14 cellular contexts compared by ENCODE assay signal in the genomic region with DNA sequence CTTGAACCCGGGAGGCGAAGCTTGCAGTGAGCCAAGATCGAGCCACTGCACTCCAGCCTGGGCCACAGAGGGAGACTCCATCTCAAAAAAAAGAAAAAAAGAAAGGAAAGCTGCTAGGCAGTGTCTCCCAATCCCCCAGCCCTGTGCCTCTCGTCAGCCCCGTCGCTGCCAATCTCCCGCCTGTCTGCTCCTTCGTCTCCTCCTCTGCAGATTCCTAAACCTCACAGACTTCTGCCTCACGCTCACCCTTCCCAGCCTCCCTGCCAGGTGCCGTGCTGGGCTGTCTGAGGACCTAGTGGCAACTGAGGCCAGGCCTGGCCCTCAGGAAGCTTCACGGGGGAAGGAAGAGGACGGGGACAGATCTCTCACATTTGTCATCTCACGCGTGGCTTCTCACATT. TPM values are rescaled to one million over a fixed set of nuclear protein-coding genes. Genes with fewer than 3 reads are reported as not detected.
DNase-seq lines count a peak whose midpoint lies in the region; ATAC-seq and TF ChIP-seq lines count a peak whose summit lies in the region.
"Had no signal": no experiment of that assay in that cellular context is flagged by ENCODE, and none has a peak within 500 bp of the region (broad histone marks: within the 10 kb centered on the region; RNA-seq: fewer than 3 reads in every experiment).

No MANE protein-coding gene starts in this region.

- H4K91ac ChIP-seq in IMR-90 (ENCODE audit: insufficient read depth, low read depth, low read length), result no peak overlapping the region

- H3K4me1 ChIP-seq in IMR-90 (ENCODE audit: control insufficient read depth, insufficient read depth, low read length), result no peaks in the 10 kb centered on the region

- H3K27ac ChIP-seq in AG04450 (ENCODE audit: low read depth, low read length), result peak overlapping the region; percentile 11
- H3K27ac ChIP-seq in IMR-90 (ENCODE audit: insufficient read depth, low read length), result no peak overlapping the region
- H3K27ac ChIP-seq: C4-2B had no signal

- H3K4me2 ChIP-seq in IMR-90 (ENCODE audit: low read depth, low read length), result no peak overlapping the region

- no TSS peak for BruUV-seq in IMR-90 (replicated peaks; lab: Mats Ljungman, UMichigan)

- no peak overlapping the region for H3K23ac ChIP-seq in IMR-90 (ENCODE audit: low read depth, low read length)

- H4K5ac ChIP-seq in IMR-90 (ENCODE audit: low read depth, low read length), result no peak overlapping the region

- WGBS in IMR-90 (ENCODE audit: extremely low coverage in 2 of 2, insufficient read length in 1 of 2), 2 experiments, result 100% methylated on average over 4 of the region's 14 CpGs; no CpG with 5 or more reads in 1 of the 2 experiments

- H2BK15ac ChIP-seq in IMR-90 (ENCODE audit: low read depth, low read length), result no peak overlapping the region

- POLR2A ChIA-PET in AG04450 (lab: Yijun Ruan, JAX), result no interaction called here
- POLR2A ChIA-PET in IMR-90 (lab: Charles Lee; ENCODE audit: unreplicated experiment), result no interaction called here

- H3K9me3 ChIP-seq in AG04450 (ENCODE audit: control insufficient read depth, insufficient read depth, low read length) (no peaks in the 10 kb centered on the region), IMR-90 (ENCODE audit: control insufficient read depth, insufficient read depth, low read length) (no peaks in the 10 kb centered on the region)
- H3K9me3 ChIP-seq: BE2C had no signal

- DNase-seq in AG04450 (ENCODE audit: low read depth, low spot score) (no peak), IMR-90 (no peak), neural crest cell (ENCODE audit: low read depth, low spot score) (no peak), foreskin melanocyte (no peak), A172 (ENCODE audit: low spot score) (no peak)
- DNase-seq: BE2C; CD4-positive, alpha-beta memory T cell; GF-D8 had no signal

- no peaks in the 10 kb centered on the region for H3K27me3 Mint-ChIP-seq in brain
- H3K27me3 Mint-ChIP-seq in neural crest cell (ENCODE audit: low read depth), result no peaks in the 10 kb centered on the region
- H3K27me3 Mint-ChIP-seq: CD4-positive, alpha-beta memory T cell had no signal

- dilution Hi-C loops in IMR-90 (cut with HindIII; ENCODE audit: low sequenced_read_pairs, unreplicated experiment), result no loop called here

- H3K9ac ChIP-seq in IMR-90 (ENCODE audit: low read depth, low read length), result no peak overlapping the region

- no peak for TF ChIP-seq RAD21 in IMR-90 (IDR thresholded peaks at IDR 0.05; ENCODE audit: low read length)

- peak overlapping the region; percentile 50 for H2AK9ac ChIP-seq in IMR-90 (replicated peaks; ENCODE audit: low read depth, low read length, poor library complexity)

- no peak for TF ChIP-seq POLR2A in IMR-90 (IDR thresholded peaks at IDR 0.05; ENCODE audit: low read depth, low read length)

- H4K20me1 ChIP-seq in IMR-90 (ENCODE audit: insufficient read depth, low read length), result no peaks in the 10 kb centered on the region

- no peaks in the 10 kb centered on the region for H3K79me1 ChIP-seq in IMR-90 (ENCODE audit: low read depth in 1 of 2, low read length in 2 of 2)

- no peak overlapping the region for H3K14ac ChIP-seq in IMR-90 (replicated peaks; ENCODE audit: low read depth, low read length)

- H4K8ac ChIP-seq in IMR-90 (ENCODE audit: low read depth in 2 of 2, low read length in 2 of 2), result no peak overlapping the region

- no peak overlapping the region for H2BK5ac ChIP-seq in IMR-90 (ENCODE audit: low read depth, low read length, poor library complexity, severe bottlenecking)

- H2AK5ac ChIP-seq in IMR-90 (ENCODE audit: low read depth, low read length), result no peak overlapping the region

- intact Hi-C loops in IMR-90 (cut with micrococcal nuclease), result no loop called here

- no peak overlapping the region for H3K4me3 ChIP-seq in AG04450 (ENCODE audit: low read depth, low read length)
- no peak overlapping the region for H3K4me3 ChIP-seq in IMR-90 (ENCODE audit: insufficient read depth, low read depth, low read length)

- no peaks in the 10 kb centered on the region for H3K9me1 ChIP-seq in IMR-90 (ENCODE audit: insufficient read depth, low read length)

- H2BK20ac ChIP-seq in IMR-90 (ENCODE audit: low read depth, low read length), result no peak overlapping the region

- H3K27ac Mint-ChIP-seq in brain (peak overlapping the region in 4 of 5 experiments; percentile 15 to 100 (median 58)), neural crest cell (ENCODE audit: unreplicated experiment) (no peak overlapping the region)
- H3K27ac Mint-ChIP-seq: CD4-positive, alpha-beta memory T cell had no signal

- H2AFZ ChIP-seq in IMR-90 (replicated peaks; ENCODE audit: low read length, poor library complexity), result no peak overlapping the region

- H3K18ac ChIP-seq in IMR-90 (ENCODE audit: low read depth, low read length), result no peak overlapping the region

- H3K4ac ChIP-seq in IMR-90 (ENCODE audit: low read depth, low read length), result no peak overlapping the region

- no peak for TF ChIP-seq CTCF in AG04450 (IDR thresholded peaks at IDR 0.05; ENCODE audit: low read depth, low read length)
- no peak for TF ChIP-seq CTCF in IMR-90 (conservative IDR thresholded peaks at IDR 0.05; ENCODE audit: low read depth, low read length)
- TF ChIP-seq CTCF in brain (conservative IDR thresholded peaks at IDR 0.05), result no peak
- no peak for TF ChIP-seq CTCF in neural crest cell (conservative IDR thresholded peaks at IDR 0.05)

- H3K9me3 Mint-ChIP-seq in brain (no peaks in the 10 kb centered on the region), neural crest cell (no peaks in the 10 kb centered on the region)
- H3K9me3 Mint-ChIP-seq: CD4-positive, alpha-beta memory T cell had no signal

- in situ Hi-C loops in IMR-90 (cut with MboI; ENCODE audit: low sequenced_read_pairs), result no loop called here

- peaks cover 18% of the 10 kb centered on the region for H3K4me1 Mint-ChIP-seq in brain
- H3K4me1 Mint-ChIP-seq in neural crest cell, result no peaks in the 10 kb centered on the region
- H3K4me1 Mint-ChIP-seq: CD4-positive, alpha-beta memory T cell had no signal

- no peak overlapping the region for H3K56ac ChIP-seq in IMR-90 (ENCODE audit: extremely low read depth, insufficient read depth, low read length)

- ATAC-seq in IMR-90 (ENCODE audit: low read depth) (no peak), GM21717 (IDR thresholded peaks at IDR 0.05; ENCODE audit: unreplicated experiment) (no peak)
- ATAC-seq: HCT116, HepG2 had no signal

- peaks cover 23% of the 10 kb centered on the region for H3K36me3 ChIP-seq in IMR-90 (ENCODE audit: control insufficient read depth, insufficient read depth, low read length)

- H3K27me3 ChIP-seq in AG04450 (ENCODE audit: control insufficient read depth, insufficient read depth, low read length) (no peaks in the 10 kb centered on the region), IMR-90 (ENCODE audit: control insufficient read depth, insufficient read depth, low read length) (no peaks in the 10 kb centered on the region)
- H3K27me3 ChIP-seq: BE2C had no signal

- H2BK120ac ChIP-seq in IMR-90 (ENCODE audit: low read depth, low read length), result no peak overlapping the region

- H3K4me3 Mint-ChIP-seq in brain, result peak overlapping the region in 1 of 5 experiments; percentile 23
- H3K4me3 Mint-ChIP-seq in neural crest cell, result peak overlapping the region; percentile 34
- H3K4me3 Mint-ChIP-seq: CD4-positive, alpha-beta memory T cell had no signal

- CTCF ChIA-PET in AG04450 (lab: Charles Lee) (no interaction called here), IMR-90 (lab: Yijun Ruan, JAX) (no interaction called here)

- H3K36me3 Mint-ChIP-seq in brain, result peaks cover 25% of the 10 kb centered on the region
- H3K36me3 Mint-ChIP-seq in neural crest cell (ENCODE audit: low read depth), result peaks cover 2% of the 10 kb centered on the region

TF ChIP-seq in IMR-90, 13 proteins besides CTCF, POLR2A, EP300 and RAD21 (continues in another document):
- TF ChIP-seq FOS (IDR thresholded peaks at IDR 0.05; ENCODE audit: low read depth, low read length), result no peak
- no peak for TF ChIP-seq MAFK (IDR thresholded peaks at IDR 0.05; ENCODE audit: low read depth, low read length)
- TF ChIP-seq BHLHE40 (IDR thresholded peaks at IDR 0.05; ENCODE audit: low read depth, low read length), result no peak
- no peak for TF ChIP-seq MXI1 (IDR thresholded peaks at IDR 0.05; ENCODE audit: borderline replicate concordance, low read depth, low read length)
- TF ChIP-seq NFE2L2 (IDR thresholded peaks at IDR 0.05; ENCODE audit: low read depth, low read length), result no peak
- TF ChIP-seq, protein P1, sequence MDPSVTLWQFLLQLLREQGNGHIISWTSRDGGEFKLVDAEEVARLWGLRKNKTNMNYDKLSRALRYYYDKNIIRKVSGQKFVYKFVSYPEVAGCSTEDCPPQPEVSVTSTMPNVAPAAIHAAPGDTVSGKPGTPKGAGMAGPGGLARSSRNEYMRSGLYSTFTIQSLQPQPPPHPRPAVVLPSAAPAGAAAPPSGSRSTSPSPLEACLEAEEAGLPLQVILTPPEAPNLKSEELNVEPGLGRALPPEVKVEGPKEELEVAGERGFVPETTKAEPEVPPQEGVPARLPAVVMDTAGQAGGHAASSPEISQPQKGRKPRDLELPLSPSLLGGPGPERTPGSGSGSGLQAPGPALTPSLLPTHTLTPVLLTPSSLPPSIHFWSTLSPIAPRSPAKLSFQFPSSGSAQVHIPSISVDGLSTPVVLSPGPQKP (IDR thresholded peaks at IDR 0.05; ENCODE audit: borderline replicate concordance, low read depth, low read length), result no peak
- TF ChIP-seq MAZ (IDR thresholded peaks at IDR 0.05; ENCODE audit: borderline replicate concordance, low read depth, low read length), result no peak

RNA-seq across cellular contexts. Expression of gene DPF1, which starts 21.5 kb away (rescaled TPM):
- polyA plus RNA-seq in AG04450 (2011; rRNA removed), result 1.4 and 1.6 TPM in 2 replicates
- 1.8 and 2.2 TPM in 2 replicates for polyA minus RNA-seq in AG04450 (2011; rRNA and poly(A)+ RNA removed)
- 3.2 and 4.2 TPM in 2 replicates for total RNA-seq in IMR-90 (2012; rRNA removed)
- 5.5 and 6.3 TPM in 2 replicates for polyA plus RNA-seq in IMR-90 (2012; rRNA removed)
- polyA plus RNA-seq in IMR-90 (2012; cell fraction: cytosol; rRNA removed), result 3.5 and 3.9 TPM in 2 replicates
- 9.4 and 15.8 TPM in 2 replicates for polyA plus RNA-seq in IMR-90 (2012; cell fraction: nucleus; rRNA removed; ENCODE audit: low replicate concordance)
- 18.3 TPM for polyA plus RNA-seq in brain (ENCODE audit: insufficient read depth, low read depth, low replicate concordance)
- total RNA-seq in neural crest cell, result 31.7 and 35.5 TPM in 2 replicates
- total RNA-seq in A172 (2014; rRNA removed; shearing (Covaris generic)), result 6.4 and 19.2 TPM in 2 replicates
- total RNA-seq: CD4-positive, alpha-beta memory T cell had no signal
- polyA plus RNA-seq: CD4-positive, alpha-beta memory T cell had no signal

RNA-seq across cellular contexts. Expression of gene PPP1R14A, which starts 53.7 kb away (rescaled TPM):
- 0.62 and 1.0 TPM in 2 replicates for polyA plus RNA-seq in AG04450 (2011; rRNA removed)
- polyA minus RNA-seq in AG04450 (2011; rRNA and poly(A)+ RNA removed), result 0.48 TPM in 1 of 2 replicates, not detected in the other
- total RNA-seq in IMR-90 (2012; rRNA removed), result not detected in 2 replicates
- 0.84 and 2.0 TPM in 2 replicates for polyA plus RNA-seq in IMR-90 (2012; rRNA removed)
- polyA plus RNA-seq in IMR-90 (2012; cell fraction: cytosol; rRNA removed), result 5.4 and 10.2 TPM in 2 replicates
- 2.1 and 3.5 TPM in 2 replicates for polyA plus RNA-seq in IMR-90 (2012; cell fraction: nucleus; rRNA removed; ENCODE audit: low replicate concordance)
- polyA plus RNA-seq in brain (ENCODE audit: insufficient read depth, low read depth, low replicate concordance), result 145 TPM
- 1.2 and 1.7 TPM in 2 replicates for total RNA-seq in neural crest cell
- not detected in 2 replicates for total RNA-seq in A172 (2014; rRNA removed; shearing (Covaris generic))
- total RNA-seq: CD4-positive, alpha-beta memory T cell; H4; HepG2 had no signal
- polyA plus RNA-seq: CD4-positive, alpha-beta memory T cell; HepG2 had no signal
